8 cellular contexts compared by ENCODE assay signal in genomic region chr16:74607310-74607966, GRCh38. TPM values are rescaled to one million over a fixed set of nuclear protein-coding genes. Genes with fewer than 3 reads are reported as not detected.
DNase-seq lines count a peak whose midpoint lies in the region; ATAC-seq and TF ChIP-seq lines count a peak whose summit lies in the region.

No MANE protein-coding gene starts in this region.

- H3K27ac ChIP-seq in DND-41 (ENCODE audit: low read length) (peak overlapping the region; percentile 17; the same call in 1 of the 2 replicates), cingulate gyrus (ENCODE audit: low read depth, low read length) (peak overlapping the region; percentile 83), neural cell (ENCODE audit: low read length) (peak overlapping the region; percentile 94)

- H3F3A ChIP-seq in neural cell (ENCODE audit: insufficient read depth, low read length, poor library complexity, severe bottlenecking), result no peaks in the 10 kb centered on the region

- H3K4me1 ChIP-seq in DND-41 (ENCODE audit: insufficient read depth, low read length), result peaks cover 47% of the 10 kb centered on the region

- H3K36me3 ChIP-seq in DND-41 (ENCODE audit: insufficient read depth, low read length) (no peaks in the 10 kb centered on the region; the same call in 1 of the 2 replicates), neural cell (ENCODE audit: insufficient read depth, low read length) (no peaks in the 10 kb centered on the region)

- no peak for TF ChIP-seq RAD21 in Ishikawa (IDR thresholded peaks at IDR 0.05; ENCODE audit: low read depth)
- TF ChIP-seq RAD21 in neural cell (conservative IDR thresholded peaks at IDR 0.05), result no peak

- peaks cover 40% of the 10 kb centered on the region for H3K79me2 ChIP-seq in DND-41 (ENCODE audit: insufficient read depth, low read length)
- H3K79me2 ChIP-seq in neural cell (replicated peaks; ENCODE audit: insufficient read depth, low read length), result peaks cover 38% of the 10 kb centered on the region

- TF ChIP-seq EP300 in Ishikawa (IDR thresholded peaks at IDR 0.05; ENCODE audit: borderline replicate concordance) (no peak), neural cell (conservative IDR thresholded peaks at IDR 0.05; ENCODE audit: poor library complexity, severe bottlenecking) (no peak)

- peak overlapping the region; percentile 77 for H3K4me2 ChIP-seq in DND-41 (ENCODE audit: insufficient read depth, low read length)
- H3K4me2 ChIP-seq in neural cell (ENCODE audit: low read length), result peak overlapping the region; percentile 70

- H3K9ac ChIP-seq in DND-41 (ENCODE audit: low read depth, low read length) (peak overlapping the region; percentile 89), neural cell (ENCODE audit: low read length) (peak overlapping the region; percentile 96)

- H4K20me1 ChIP-seq in DND-41 (ENCODE audit: insufficient read depth, low read length) (peaks cover 10% of the 10 kb centered on the region; the same call in 1 of the 2 replicates), neural cell (ENCODE audit: insufficient read depth) (no peaks in the 10 kb centered on the region)

- no peak for DNase-seq in DND-41
- DNase-seq in cortex of kidney (lab: John Stamatoyannopoulos, UW), result no peak
- no peak for DNase-seq in ureter (ENCODE audit: low spot score)
- no peak for DNase-seq in NCI-H446 treated with DMSO at 0.1 percent for 48 hours (lab: John Stamatoyannopoulos, UW)

- no peak for TF ChIP-seq CTCF in DND-41 (IDR thresholded peaks at IDR 0.05; ENCODE audit: borderline replicate concordance, extremely low read depth, low read length, poor library complexity, severe bottlenecking)
- TF ChIP-seq CTCF in neural cell (IDR thresholded peaks at IDR 0.05; ENCODE audit: poor library complexity, severe bottlenecking), result no peak

- no peaks in the 10 kb centered on the region for H3K9me2 ChIP-seq in neural cell (ENCODE audit: insufficient read depth, low read length)

- no peaks in the 10 kb centered on the region for H3K27me3 ChIP-seq in DND-41 (ENCODE audit: insufficient read depth, low read length, poor library complexity)
- H3K27me3 ChIP-seq in neural cell (ENCODE audit: insufficient read depth, low read depth, low read length), result no peaks in the 10 kb centered on the region

- H3K9me3 ChIP-seq in DND-41 (ENCODE audit: insufficient read depth, low read length, severe bottlenecking), result no peaks in the 10 kb centered on the region
- H3K9me3 ChIP-seq in neural cell (ENCODE audit: low read length), result no peaks in the 10 kb centered on the region

- peak overlapping the region; percentile 87 to 90; a peak in 3 of 4 replicates for H3K4me3 ChIP-seq in DND-41 (ENCODE audit: low read depth in 1 of 2, low read length in 2 of 2)
- peak overlapping the region; percentile 99 for H3K4me3 ChIP-seq in neural cell (ENCODE audit: low read length)

- H2AFZ ChIP-seq in DND-41 (ENCODE audit: low read depth, low read length) (peak overlapping the region; percentile 96), neural cell (ENCODE audit: low read depth, low read length) (peak overlapping the region; percentile 90)

- ATAC-seq in DND-41 (ENCODE audit: insufficient read depth, low read depth) (no peak), GM19467 (IDR thresholded peaks at IDR 0.05; ENCODE audit: unreplicated experiment) (peak; percentile 17)

TF ChIP-seq in Ishikawa, 13 proteins besides CTCF, POLR2A, EP300 and RAD21:
- TF ChIP-seq ZBTB7A (IDR thresholded peaks at IDR 0.05; ENCODE audit: low read depth) (no peak), CREB1 (IDR thresholded peaks at IDR 0.05; ENCODE audit: low read depth) (no peak), YY1 (IDR thresholded peaks at IDR 0.05; ENCODE audit: low read depth) (peak; percentile 18), CEBPB (IDR thresholded peaks at IDR 0.05) (peak; percentile 40), REST (IDR thresholded peaks at IDR 0.05; ENCODE audit: low read depth) (no peak)

TF ChIP-seq in neural cell, 6 proteins besides CTCF, POLR2A, EP300 and RAD21:
- TF ChIP-seq MXI1 (conservative IDR thresholded peaks at IDR 0.05; ENCODE audit: poor library complexity, severe bottlenecking) (no peak), POLR2AphosphoS5 (IDR thresholded peaks at IDR 0.05) (no peak), SMC3 (conservative IDR thresholded peaks at IDR 0.05; ENCODE audit: poor library complexity) (no peak)

RNA-seq across cellular contexts. Expression of gene GLG1, which starts 0.5 kb away (rescaled TPM):
- polyA plus RNA-seq in neural cell, result 36.6 and 40.2 TPM in 2 replicates
- 123 and 132 TPM in 2 replicates for polyA minus RNA-seq in neural cell
- 121 TPM for total RNA-seq in ureter

RNA-seq across cellular contexts. Expression of gene RFWD3, which starts 59.2 kb away (rescaled TPM):
- polyA plus RNA-seq in neural cell, result 10.7 and 15.5 TPM in 2 replicates
- 21.1 and 24.1 TPM in 2 replicates for polyA minus RNA-seq in neural cell
- total RNA-seq in ureter, result 29.7 TPM

Comparison
In these comparisons a context has a peak if more than half of its experiments do, and no peak if none do; other contexts are left out.
1. H3K27ac ChIP-seq: peak in every context shown above with its lines; median percentile 94 in neural cell; 83 in cingulate gyrus; 17 in DND-41.